Comparison of ENCODE assay signal across 17 cellular contexts in genomic region chr21:34897828-34898227, GRCh38.
DNase-seq lines count a peak whose midpoint lies in the region; ATAC-seq lines count a peak whose summit lies in the region.
"Had no signal": no experiment of that assay in that cellular context is flagged by ENCODE, and none has a peak within 500 bp of the region (broad histone marks: within the 10 kb centered on the region; RNA-seq: fewer than 3 reads in every experiment).

No MANE protein-coding gene starts in this region.

- peak overlapping the region; percentile 77 for H3K27ac Mint-ChIP-seq in activated T-cell treated with anti-CD3 and anti-CD28 coated beads, Interleukin-2, amount 50 U/mL, for 24 hours
- H3K27ac Mint-ChIP-seq in activated CD8-positive, alpha-beta T cell treated with anti-CD3 and anti-CD28 coated beads, Interleukin-2, amount 10 ng/mL, durations not matched to agents 7 days and 5 days = no peak overlapping the region
- H3K27ac Mint-ChIP-seq: HFFc6 had no signal

- ATAC-seq in activated CD8-positive, alpha-beta T cell treated with anti-CD3 and anti-CD28 coated beads, Interleukin-2, amount 10 ng/mL, durations not matched to agents 7 days and 5 days = no peak
- peak; percentile 11 for ATAC-seq in left colon
- ATAC-seq: A549 had no signal

- POLR2A ChIA-PET in activated CD8-positive, alpha-beta T cell treated with anti-CD3 and anti-CD28 coated beads, Interleukin-2, amount 10 ng/mL, durations not matched to agents 7 days and 5 days (lab: Charles Lee) = no interaction called here

- H3K4me3 Mint-ChIP-seq in activated T-cell treated with anti-CD3 and anti-CD28 coated beads, Interleukin-2, amount 50 U/mL, for 24 hours = no peak overlapping the region
- no peak overlapping the region for H3K4me3 Mint-ChIP-seq in activated CD8-positive, alpha-beta T cell treated with anti-CD3 and anti-CD28 coated beads, Interleukin-2, amount 10 ng/mL, durations not matched to agents 7 days and 5 days
- H3K4me3 Mint-ChIP-seq: CD4-positive, alpha-beta T cell; HFFc6 had no signal

- H3K36me3 Mint-ChIP-seq in activated T-cell treated with anti-CD3 and anti-CD28 coated beads, Interleukin-2, amount 50 U/mL, for 24 hours (ENCODE audit: low read depth) = peaks cover 17% of the 10 kb centered on the region
- H3K36me3 Mint-ChIP-seq in activated CD8-positive, alpha-beta T cell treated with anti-CD3 and anti-CD28 coated beads, Interleukin-2, amount 10 ng/mL, durations not matched to agents 7 days and 5 days (ENCODE audit: low read depth) = peaks cover 6% of the 10 kb centered on the region

- no peak for DNase-seq in activated T-cell treated with anti-CD3 and anti-CD28 coated beads, Interleukin-2, amount 50 U/mL, for 24 hours
- DNase-seq in activated T-cell treated with anti-CD3 and anti-CD28 coated beads for 4 hours (no peak), left colon (no peak), NCI-H2171 (lab: John Stamatoyannopoulos, UW) (no peak)
- peak; percentile 20 for DNase-seq in stimulated activated CD4-positive, alpha-beta T cell treated with anti-CD3 and anti-CD28 coated beads, Interleukin-15, amount 100 ng/mL, for 24 hours
- DNase-seq in stimulated activated CD4-positive, alpha-beta T cell treated with anti-CD3 and anti-CD28 coated beads, Interleukin-12 subunit alpha, Interleukin-12 subunit beta, amount 100 ng/mL, for 4 hours = no peak
- DNase-seq in activated CD8-positive, alpha-beta T cell treated with anti-CD3 and anti-CD28 coated beads, Interleukin-2, amount 10 ng/mL, durations not matched to agents 7 days and 5 days = peak; percentile 12
- DNase-seq: Caco-2; CD4-positive, alpha-beta T cell; GF-D8; HFFc6; KG1; NCI-H1105 treated with DMSO at 0.1 percent for 48 hours; NCI-H1694 treated with DMSO at 0.1 percent for 48 hours; NCI-H510A; NCI-H748 treated with DMSO at 0.1 percent for 48 hours had no signal

- intact Hi-C loops in left colon (cut with DNase I, micrococcal nuclease) = no loop called here

- peaks cover 2% of the 10 kb centered on the region for H3K9me3 Mint-ChIP-seq in activated T-cell treated with anti-CD3 and anti-CD28 coated beads, Interleukin-2, amount 50 U/mL, for 24 hours
- peaks cover 4% of the 10 kb centered on the region for H3K9me3 Mint-ChIP-seq in activated CD8-positive, alpha-beta T cell treated with anti-CD3 and anti-CD28 coated beads, Interleukin-2, amount 10 ng/mL, durations not matched to agents 7 days and 5 days (ENCODE audit: insufficient read depth)

- CTCF ChIA-PET in activated CD8-positive, alpha-beta T cell treated with anti-CD3 and anti-CD28 coated beads, Interleukin-2, amount 10 ng/mL, durations not matched to agents 7 days and 5 days (lab: Charles Lee) = interaction anchor here (1.3 to 1.6 kb wide), 3 partner anchors 8 to 502 kb away, joined by 4 to 5 read pairs (median 5); no protein-coding TSS in a partner anchor

- H3K27me3 Mint-ChIP-seq in activated T-cell treated with anti-CD3 and anti-CD28 coated beads, Interleukin-2, amount 50 U/mL, for 24 hours = no peaks in the 10 kb centered on the region
- H3K27me3 Mint-ChIP-seq in activated CD8-positive, alpha-beta T cell treated with anti-CD3 and anti-CD28 coated beads, Interleukin-2, amount 10 ng/mL, durations not matched to agents 7 days and 5 days (ENCODE audit: low read depth) = peaks cover 22% of the 10 kb centered on the region
- H3K27me3 Mint-ChIP-seq: CD4-positive, alpha-beta T cell had no signal

- peaks cover 79% of the 10 kb centered on the region for H3K4me1 Mint-ChIP-seq in activated T-cell treated with anti-CD3 and anti-CD28 coated beads, Interleukin-2, amount 50 U/mL, for 24 hours (ENCODE audit: low read depth)
- peaks cover 1% of the 10 kb centered on the region for H3K4me1 Mint-ChIP-seq in activated CD8-positive, alpha-beta T cell treated with anti-CD3 and anti-CD28 coated beads, Interleukin-2, amount 10 ng/mL, durations not matched to agents 7 days and 5 days (ENCODE audit: low read depth)

Comparison
In these comparisons a context has a peak if more than half of its experiments do, and no peak if none do; other contexts are left out.
1. DNase-seq: peak in stimulated activated CD4-positive, alpha-beta T cell treated with anti-CD3 and anti-CD28 coated beads, Interleukin-15, amount 100 ng/mL, for 24 hours (single experiment) and activated CD8-positive, alpha-beta T cell treated with anti-CD3 and anti-CD28 coated beads, Interleukin-2, amount 10 ng/mL, durations not matched to agents 7 days and 5 days (single experiment); none in activated T-cell treated with anti-CD3 and anti-CD28 coated beads, Interleukin-2, amount 50 U/mL, for 24 hours (single experiment), activated T-cell treated with anti-CD3 and anti-CD28 coated beads for 4 hours (single experiment), stimulated activated CD4-positive, alpha-beta T cell treated with anti-CD3 and anti-CD28 coated beads, Interleukin-12 subunit alpha, Interleukin-12 subunit beta, amount 100 ng/mL, for 4 hours (single experiment), left colon (0 of 2) and NCI-H2171 (single experiment).